In genomic region chr4:102786279-102786678, GRCh38 we compare ENCODE assay signal across 26 cellular contexts.
"Had no signal": no experiment of that assay in that cellular context is flagged by ENCODE, and none has a peak within 500 bp of the region (broad histone marks: within the 10 kb centered on the region; RNA-seq: fewer than 3 reads in every experiment).

No MANE protein-coding gene starts in this region.

- H3K27ac Mint-ChIP-seq: dendritic cell treated with granulocyte-macrophage colony-stimulating factor and Interleukin-4, amounts not matched to agents 40 ng/mL and 50 ng/mL, for 4 days; endodermal cell; nephron progenitor cell; stimulated activated naive B cell treated with anti-CD40 and anti-IgM and Interleukin-4, amounts not matched to agents 10 μg/mL and 1 μg/mL and 100 μg/mL, for 72 hours had no signal

- H3K27me3 ChIP-seq: colonic mucosa, esophagus muscularis mucosa, foreskin keratinocyte, gastroesophageal sphincter, heart left ventricle, ovary, right lobe of liver, tibial nerve, upper lobe of left lung had no signal

- DNase-seq: colonic mucosa; effector CD8-positive, alpha-beta T cell; endodermal cell; foreskin keratinocyte; heart left ventricle; hippocampal formation; left colon; left ventricle myocardium superior; lower lobe of right lung; naive thymus-derived CD8-positive, alpha-beta T cell; nephron progenitor cell; occipital lobe; ovary; posterior cingulate gyrus; right lobe of liver; small intestine; stimulated activated CD4-positive, alpha-beta T cell treated with anti-CD3 and anti-CD28 coated beads, Interleukin-15, amount 100 ng/mL, for 24 hours; stimulated activated CD4-positive, alpha-beta T cell treated with anti-CD3 and anti-CD28 coated beads, Interleukin-2, amount 100 ng/mL, for 48 hours; stimulated activated naive B cell treated with anti-CD40 and anti-IgM and Interleukin-4, amounts not matched to agents 10 μg/mL and 1 μg/mL and 100 μg/mL, for 72 hours; upper lobe of left lung had no signal

- H3K27me3 Mint-ChIP-seq: dendritic cell treated with granulocyte-macrophage colony-stimulating factor and Interleukin-4, amounts not matched to agents 40 ng/mL and 50 ng/mL, for 4 days; naive thymus-derived CD8-positive, alpha-beta T cell; stimulated activated naive B cell treated with anti-CD40 and anti-IgM and Interleukin-4, amounts not matched to agents 10 μg/mL and 1 μg/mL and 100 μg/mL, for 72 hours; stimulated activated naive CD8-positive, alpha-beta T cell treated with anti-CD3 and anti-CD28 coated beads, Interleukin-15, Interleukin-2, amounts not matched to agents 100 ng/mL and 50 ng/mL, for 24 hours had no signal

- H3K4me1 Mint-ChIP-seq: nephron progenitor cell had no signal

- H3K36me3 ChIP-seq: colonic mucosa, ovary, right lobe of liver had no signal

- ATAC-seq: foreskin keratinocyte; gastroesophageal sphincter; left colon; left ventricle myocardium superior; lower lobe of right lung; naive thymus-derived CD8-positive, alpha-beta T cell; stimulated activated naive B cell treated with anti-CD40 and anti-IgM and Interleukin-4, amounts not matched to agents 10 μg/mL and 1 μg/mL and 100 μg/mL, for 72 hours had no signal

- H3K4me1 ChIP-seq: colonic mucosa, esophagus muscularis mucosa, foreskin keratinocyte, gastroesophageal sphincter, lower lobe of right lung, right lobe of liver, upper lobe of left lung had no signal

- H3K4me3 ChIP-seq: colonic mucosa, esophagus muscularis mucosa, gastroesophageal sphincter, heart left ventricle, lower lobe of right lung, ovary, right lobe of liver, thoracic aorta, tibial nerve, upper lobe of left lung had no signal

- H3K9me3 ChIP-seq: colonic mucosa, esophagus muscularis mucosa, lower lobe of right lung, ovary, right lobe of liver, thoracic aorta, upper lobe of left lung had no signal

- H3K4me3 Mint-ChIP-seq: dendritic cell treated with granulocyte-macrophage colony-stimulating factor and Interleukin-4, amounts not matched to agents 40 ng/mL and 50 ng/mL, for 4 days; endodermal cell; naive thymus-derived CD8-positive, alpha-beta T cell; nephron progenitor cell; stimulated activated naive B cell treated with anti-CD40 and anti-IgM and Interleukin-4, amounts not matched to agents 10 μg/mL and 1 μg/mL and 100 μg/mL, for 72 hours; stimulated activated naive CD8-positive, alpha-beta T cell treated with anti-CD3 and anti-CD28 coated beads, Interleukin-15, Interleukin-2, amounts not matched to agents 100 ng/mL and 50 ng/mL, for 24 hours had no signal

- H3K27ac ChIP-seq: colonic mucosa, esophagus muscularis mucosa, foreskin keratinocyte, gastroesophageal sphincter, heart left ventricle, lower lobe of right lung, ovary, right lobe of liver, thoracic aorta, tibial nerve, upper lobe of left lung had no signal

- H3K9me3 Mint-ChIP-seq: dendritic cell treated with granulocyte-macrophage colony-stimulating factor and Interleukin-4, amounts not matched to agents 40 ng/mL and 50 ng/mL, for 4 days; endodermal cell; stimulated activated naive B cell treated with anti-CD40 and anti-IgM and Interleukin-4, amounts not matched to agents 10 μg/mL and 1 μg/mL and 100 μg/mL, for 72 hours; stimulated activated naive CD8-positive, alpha-beta T cell treated with anti-CD3 and anti-CD28 coated beads, Interleukin-15, Interleukin-2, amounts not matched to agents 100 ng/mL and 50 ng/mL, for 24 hours had no signal
